ENCODE assay signal across 9 cellular contexts in the genomic region with DNA sequence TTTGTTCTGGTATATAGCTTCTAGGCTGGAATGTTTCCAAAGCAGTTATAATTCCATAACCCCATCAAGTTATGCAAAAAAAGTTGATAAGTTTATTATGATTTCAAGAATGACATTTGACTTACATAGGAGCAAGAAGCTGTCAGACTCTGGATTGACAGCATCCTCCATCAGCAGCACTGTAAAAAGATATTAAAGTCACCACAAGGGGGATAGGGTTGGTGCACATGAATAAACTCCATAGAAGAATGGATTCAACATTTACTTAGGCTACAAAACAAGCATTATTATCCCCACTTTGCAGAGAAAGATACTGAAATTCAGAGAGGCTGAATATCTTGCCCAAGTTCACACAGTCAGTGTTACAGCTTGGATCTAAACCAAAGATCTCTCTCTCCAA.
DNase-seq lines count a peak whose midpoint lies in the region; ATAC-seq and TF ChIP-seq lines count a peak whose summit lies in the region.
"Had no signal": no experiment of that assay in that cellular context is flagged by ENCODE, and none has a peak within 500 bp of the region (broad histone marks: within the 10 kb centered on the region; RNA-seq: fewer than 3 reads in every experiment).

No MANE protein-coding gene starts in this region.

- H3K9me3 ChIP-seq in Caco-2, result no peaks in the 10 kb centered on the region

- no peaks in the 10 kb centered on the region for H3K4me1 Mint-ChIP-seq in Caco-2 (ENCODE audit: low read depth, unreplicated experiment)
- H3K4me1 Mint-ChIP-seq in HFFc6 (ENCODE audit: low read depth), result no peaks in the 10 kb centered on the region
- peaks cover 18% of the 10 kb centered on the region for H3K4me1 Mint-ChIP-seq in WTC11
- H3K4me1 Mint-ChIP-seq in activated naive CD8-positive, alpha-beta T cell treated with anti-CD3 and anti-CD28 coated beads, Interleukin-2, amount 50 U/mL, for 24 hours, result peaks cover 31% of the 10 kb centered on the region

- BruUV-seq in Caco-2 (replicated peaks; lab: Mats Ljungman, UMichigan), result no TSS peak

- no peaks in the 10 kb centered on the region for H3K4me1 ChIP-seq in Caco-2

- CTCF ChIA-PET in Caco-2 (lab: Charles Lee), result no interaction called here
- CTCF ChIA-PET in WTC11 (lab: Charles Lee), result interaction anchor here (1.3 kb wide), 1 partner anchor 123 kb away, joined by 3 read pairs; no protein-coding TSS in a partner anchor

- no peaks in the 10 kb centered on the region for H3K9me3 Mint-ChIP-seq in Caco-2 (ENCODE audit: unreplicated experiment)
- H3K9me3 Mint-ChIP-seq in HFFc6, result peaks cover 4% of the 10 kb centered on the region; the same call in 1 of the 2 replicates
- H3K9me3 Mint-ChIP-seq in WTC11, result peaks cover 26% of the 10 kb centered on the region
- peaks cover 4% of the 10 kb centered on the region for H3K9me3 Mint-ChIP-seq in activated naive CD8-positive, alpha-beta T cell treated with anti-CD3 and anti-CD28 coated beads, Interleukin-2, amount 50 U/mL, for 24 hours
- H3K9me3 Mint-ChIP-seq: activated naive CD4-positive, alpha-beta T cell treated with anti-CD3 and anti-CD28 coated beads, Interleukin-2, amount 50 U/mL, for 24 hours had no signal

- ATAC-seq in WTC11 (peak; percentile 59), left lobe of liver (peak; percentile 74), GM21381 (IDR thresholded peaks at IDR 0.05; ENCODE audit: unreplicated experiment) (no peak)
- ATAC-seq in activated naive CD8-positive, alpha-beta T cell treated with anti-CD3 and anti-CD28 coated beads, Interleukin-2, amount 50 U/mL, for 24 hours, result no peak

- H3K27me3 Mint-ChIP-seq in Caco-2 (ENCODE audit: insufficient read depth, unreplicated experiment) (peaks cover 13% of the 10 kb centered on the region), HFFc6 (ENCODE audit: insufficient read depth) (peaks cover 1% of the 10 kb centered on the region; the same call in 1 of the 2 replicates), WTC11 (ENCODE audit: low read depth) (no peaks in the 10 kb centered on the region; the same call in 1 of the 2 replicates)
- H3K27me3 Mint-ChIP-seq in activated naive CD8-positive, alpha-beta T cell treated with anti-CD3 and anti-CD28 coated beads, Interleukin-2, amount 50 U/mL, for 24 hours, result no peaks in the 10 kb centered on the region
- H3K27me3 Mint-ChIP-seq: activated naive CD4-positive, alpha-beta T cell treated with anti-CD3 and anti-CD28 coated beads, Interleukin-2, amount 50 U/mL, for 24 hours had no signal

- peak; percentile 42 to 51 for TF ChIP-seq CTCF in Caco-2 (IDR thresholded peaks at IDR 0.05; ENCODE audit: insufficient read depth in 1 of 2, low read depth in 1 of 2, low read length in 1 of 2, severe bottlenecking in 1 of 2, unreplicated experiment in 1 of 2)
- peak; percentile 67 for TF ChIP-seq CTCF in HFFc6 (IDR thresholded peaks at IDR 0.05)
- TF ChIP-seq CTCF in WTC11 (IDR thresholded peaks at IDR 0.05), result peak; percentile 29; the same call in 1 of the 2 replicates

- H3K36me3 Mint-ChIP-seq in Caco-2 (ENCODE audit: insufficient read depth, unreplicated experiment) (no peaks in the 10 kb centered on the region), HFFc6 (ENCODE audit: low read depth) (no peaks in the 10 kb centered on the region), WTC11 (peaks cover 13% of the 10 kb centered on the region)
- no peaks in the 10 kb centered on the region for H3K36me3 Mint-ChIP-seq in activated naive CD8-positive, alpha-beta T cell treated with anti-CD3 and anti-CD28 coated beads, Interleukin-2, amount 50 U/mL, for 24 hours (ENCODE audit: low read depth)
- H3K36me3 Mint-ChIP-seq: activated naive CD4-positive, alpha-beta T cell treated with anti-CD3 and anti-CD28 coated beads, Interleukin-2, amount 50 U/mL, for 24 hours had no signal

- no peaks in the 10 kb centered on the region for H3K36me3 ChIP-seq in Caco-2 (ENCODE audit: control insufficient read depth, insufficient read depth, low read length)

- peak in 1 of 2 experiments; percentile 11 for DNase-seq in Caco-2
- no peak for DNase-seq in HFFc6
- no peak for DNase-seq in WTC11 (ENCODE audit: low spot score)
- DNase-seq in left lobe of liver (ENCODE audit: low spot score), result no peak
- DNase-seq in stimulated activated CD4-positive, alpha-beta T cell treated with anti-CD3 and anti-CD28 coated beads, Interleukin-4, amount 100 ng/mL, for 1 hour, result no peak
- DNase-seq in activated naive CD8-positive, alpha-beta T cell treated with anti-CD3 and anti-CD28 coated beads, Interleukin-2, amount 50 U/mL, for 24 hours, result no peak
- no peak for DNase-seq in C1 segment of cervical spinal cord (lab: John Stamatoyannopoulos, UW)

- H3K27ac Mint-ChIP-seq in Caco-2 (ENCODE audit: unreplicated experiment) (no peak overlapping the region), HFFc6 (no peak overlapping the region), WTC11 (no peak overlapping the region)
- H3K27ac Mint-ChIP-seq in activated naive CD8-positive, alpha-beta T cell treated with anti-CD3 and anti-CD28 coated beads, Interleukin-2, amount 50 U/mL, for 24 hours, result no peak overlapping the region
- H3K27ac Mint-ChIP-seq: activated naive CD4-positive, alpha-beta T cell treated with anti-CD3 and anti-CD28 coated beads, Interleukin-2, amount 50 U/mL, for 24 hours had no signal

- H3K4me3 ChIP-seq in Caco-2 (ENCODE audit: low read depth, low read length), result no peak overlapping the region

- H3K4me3 Mint-ChIP-seq in Caco-2 (ENCODE audit: unreplicated experiment), result no peak overlapping the region
- no peak overlapping the region for H3K4me3 Mint-ChIP-seq in HFFc6
- no peak overlapping the region for H3K4me3 Mint-ChIP-seq in WTC11
- H3K4me3 Mint-ChIP-seq in activated naive CD8-positive, alpha-beta T cell treated with anti-CD3 and anti-CD28 coated beads, Interleukin-2, amount 50 U/mL, for 24 hours, result no peak overlapping the region

- intact Hi-C loops in Caco-2 (cut with micrococcal nuclease; ENCODE audit: unreplicated experiment), result loop anchor here (5.0 kb wide), 1 partner anchor 372 kb away; no protein-coding TSS in a partner anchor

- H3K27me3 ChIP-seq in Caco-2 (replicated peaks; ENCODE audit: control insufficient read depth, insufficient read depth, low read length), result no peaks in the 10 kb centered on the region

- POLR2A ChIA-PET in Caco-2 (lab: Charles Lee) (no interaction called here), WTC11 (lab: Charles Lee) (no interaction called here)

TF ChIP-seq in WTC11, 78 proteins besides CTCF, POLR2A, EP300 and RAD21 (continues in another document):
- TF ChIP-seq NR3C1 (CRISPR knock-in tag; conservative IDR thresholded peaks at IDR 0.05; ENCODE audit: low read depth), result no peak
- TF ChIP-seq NFE2L1 (CRISPR knock-in tag; IDR thresholded peaks at IDR 0.05), result no peak
- TF ChIP-seq, protein P1, sequence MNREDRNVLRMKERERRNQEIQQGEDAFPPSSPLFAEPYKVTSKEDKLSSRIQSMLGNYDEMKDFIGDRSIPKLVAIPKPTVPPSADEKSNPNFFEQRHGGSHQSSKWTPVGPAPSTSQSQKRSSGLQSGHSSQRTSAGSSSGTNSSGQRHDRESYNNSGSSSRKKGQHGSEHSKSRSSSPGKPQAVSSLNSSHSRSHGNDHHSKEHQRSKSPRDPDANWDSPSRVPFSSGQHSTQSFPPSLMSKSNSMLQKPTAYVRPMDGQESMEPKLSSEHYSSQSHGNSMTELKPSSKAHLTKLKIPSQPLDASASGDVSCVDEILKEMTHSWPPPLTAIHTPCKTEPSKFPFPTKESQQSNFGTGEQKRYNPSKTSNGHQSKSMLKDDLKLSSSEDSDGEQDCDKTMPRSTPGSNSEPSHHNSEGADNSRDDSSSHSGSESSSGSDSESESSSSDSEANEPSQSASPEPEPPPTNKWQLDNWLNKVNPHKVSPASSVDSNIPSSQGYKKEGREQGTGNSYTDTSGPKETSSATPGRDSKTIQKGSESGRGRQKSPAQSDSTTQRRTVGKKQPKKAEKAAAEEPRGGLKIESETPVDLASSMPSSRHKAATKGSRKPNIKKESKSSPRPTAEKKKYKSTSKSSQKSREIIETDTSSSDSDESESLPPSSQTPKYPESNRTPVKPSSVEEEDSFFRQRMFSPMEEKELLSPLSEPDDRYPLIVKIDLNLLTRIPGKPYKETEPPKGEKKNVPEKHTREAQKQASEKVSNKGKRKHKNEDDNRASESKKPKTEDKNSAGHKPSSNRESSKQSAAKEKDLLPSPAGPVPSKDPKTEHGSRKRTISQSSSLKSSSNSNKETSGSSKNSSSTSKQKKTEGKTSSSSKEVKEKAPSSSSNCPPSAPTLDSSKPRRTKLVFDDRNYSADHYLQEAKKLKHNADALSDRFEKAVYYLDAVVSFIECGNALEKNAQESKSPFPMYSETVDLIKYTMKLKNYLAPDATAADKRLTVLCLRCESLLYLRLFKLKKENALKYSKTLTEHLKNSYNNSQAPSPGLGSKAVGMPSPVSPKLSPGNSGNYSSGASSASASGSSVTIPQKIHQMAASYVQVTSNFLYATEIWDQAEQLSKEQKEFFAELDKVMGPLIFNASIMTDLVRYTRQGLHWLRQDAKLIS (CRISPR knock-in tag; IDR thresholded peaks at IDR 0.05; ENCODE audit: borderline replicate concordance), result no peak
- TF ChIP-seq, protein P2, sequence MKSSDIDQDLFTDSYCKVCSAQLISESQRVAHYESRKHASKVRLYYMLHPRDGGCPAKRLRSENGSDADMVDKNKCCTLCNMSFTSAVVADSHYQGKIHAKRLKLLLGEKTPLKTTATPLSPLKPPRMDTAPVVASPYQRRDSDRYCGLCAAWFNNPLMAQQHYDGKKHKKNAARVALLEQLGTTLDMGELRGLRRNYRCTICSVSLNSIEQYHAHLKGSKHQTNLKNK (CRISPR knock-in tag; IDR thresholded peaks at IDR 0.05), result no peak
- TF ChIP-seq ZNF138 (CRISPR knock-in tag; conservative IDR thresholded peaks at IDR 0.05), result no peak
- TF ChIP-seq ZNF423 (CRISPR knock-in tag; IDR thresholded peaks at IDR 0.05), result no peak
- TF ChIP-seq ERG (CRISPR knock-in tag; IDR thresholded peaks at IDR 0.05), result no peak
- TF ChIP-seq FOXK1 (CRISPR knock-in tag; IDR thresholded peaks at IDR 0.05), result no peak
- no peak for TF ChIP-seq ZNF219 (CRISPR knock-in tag; IDR thresholded peaks at IDR 0.05; ENCODE audit: borderline replicate concordance)

Comparison
In these comparisons a context has a peak if more than half of its experiments do, and no peak if none do; other contexts are left out.
1. ATAC-seq: peak in WTC11 (single experiment) and left lobe of liver (single experiment); none in GM21381 (single experiment) and activated naive CD8-positive, alpha-beta T cell treated with anti-CD3 and anti-CD28 coated beads, Interleukin-2, amount 50 U/mL, for 24 hours (single experiment).
2. Peak in every context shown above with its lines, with median percentiles within 50 percentile points of each other: CTCF ChIP-seq.